1 cellular context compared by ENCODE assay signal in genomic region chr17:82345151-82345976, GRCh38.
TF ChIP-seq lines count a peak whose summit lies in the region.

No MANE protein-coding gene starts in this region.

TF ChIP-seq in K562, 482 proteins besides CTCF, POLR2A, EP300 and RAD21 (continued from another document and continues in another):
- TF ChIP-seq BCLAF1 (IDR thresholded peaks at IDR 0.05; ENCODE audit: borderline replicate concordance in 1 of 2, control insufficient read depth in 1 of 2, low read depth in 2 of 2, low read length in 1 of 2) (peak in 1 of 2 experiments; percentile 93; a peak in 1 of 4 replicates), SMC3 (conservative IDR thresholded peaks at IDR 0.05; ENCODE audit: insufficient read depth, low read depth, low read length) (no peak), GTF2B (IDR thresholded peaks at IDR 0.05; ENCODE audit: extremely low read depth, insufficient read length) (no peak), TAF9B (IDR thresholded peaks at IDR 0.05; ENCODE audit: partially characterized antibody) (no peak), CREB1 (IDR thresholded peaks at IDR 0.05) (peak; percentile 80; the same call in 1 of the 2 replicates), CREB1 (CRISPR knock-in tag; IDR thresholded peaks at IDR 0.05) (peak; percentile 65), RUNX1 (IDR thresholded peaks at IDR 0.05; ENCODE audit: low read depth) (no peak), XRCC4 (IDR thresholded peaks at IDR 0.05; ENCODE audit: extremely low read depth, insufficient read depth, insufficient read length) (no peak), PCBP1 (IDR thresholded peaks at IDR 0.05; ENCODE audit: low read depth, low read length, poor library complexity, severe bottlenecking) (no peak), ZNF232 (CRISPR knock-in tag; IDR thresholded peaks at IDR 0.05) (no peak), NR2C1 (IDR thresholded peaks at IDR 0.05) (no peak), NR2C1 (tag; IDR thresholded peaks at IDR 0.05) (peak; percentile 63), TAF1 (IDR thresholded peaks at IDR 0.05; ENCODE audit: control insufficient read depth, extremely low read depth, insufficient read depth, low read length, severe bottlenecking) (peak; percentile 23), ZNF431 (CRISPR knock-in tag; IDR thresholded peaks at IDR 0.05) (no peak), DPF2 (IDR thresholded peaks at IDR 0.05) (peak; percentile 98), CBX5 (IDR thresholded peaks at IDR 0.05; ENCODE audit: borderline replicate concordance, low read depth) (peak; percentile 48; the same call in 1 of the 2 replicates), ZNF224 (CRISPR knock-in tag; IDR thresholded peaks at IDR 0.05) (no peak), SP1 (CRISPR knock-in tag; IDR thresholded peaks at IDR 0.05) (peak; percentile 47; the same call in 1 of the 2 replicates), PBX2 (CRISPR knock-in tag; IDR thresholded peaks at IDR 0.05; ENCODE audit: low read depth) (no peak), PBX2 (tag; conservative IDR thresholded peaks at IDR 0.05; ENCODE audit: low read depth) (peak; percentile 47), ZBTB7A (IDR thresholded peaks at IDR 0.05; ENCODE audit: borderline replicate concordance, control insufficient read depth, low read depth, low read length) (peak; percentile 39), RNF2 (IDR thresholded peaks at IDR 0.05) (peak; percentile 96), ZNF778 (CRISPR knock-in tag; IDR thresholded peaks at IDR 0.05) (no peak), RBM15 (IDR thresholded peaks at IDR 0.05; ENCODE audit: insufficient read depth, low read length) (no peak), MXD1 (CRISPR knock-in tag; IDR thresholded peaks at IDR 0.05; ENCODE audit: borderline replicate concordance, poor library complexity, severe bottlenecking) (no peak), SOX6 (IDR thresholded peaks at IDR 0.05) (peak; percentile 95), CEBPZ (IDR thresholded peaks at IDR 0.05; ENCODE audit: borderline replicate concordance, low read depth, low read length) (no peak), ZSCAN29 (IDR thresholded peaks at IDR 0.05) (no peak), ZNF282 (CRISPR knock-in tag; IDR thresholded peaks at IDR 0.05) (no peak), ATF7 (IDR thresholded peaks at IDR 0.05) (peak; percentile 72), ZNF384 (IDR thresholded peaks at IDR 0.05; ENCODE audit: low read depth, low read length) (no peak), ZHX1 (conservative IDR thresholded peaks at IDR 0.05; ENCODE audit: low read length) (no peak), ZNF785 (CRISPR knock-in tag; IDR thresholded peaks at IDR 0.05) (no peak), CUX1 (CRISPR knock-in tag; IDR thresholded peaks at IDR 0.05) (peak; percentile 91), CHAMP1 (IDR thresholded peaks at IDR 0.05) (no peak; the same call in 1 of the 2 replicates), HNRNPLL (IDR thresholded peaks at IDR 0.05; ENCODE audit: low read depth, low read length, poor library complexity, severe bottlenecking) (peak; percentile 79), GTF2A2 (tag; IDR thresholded peaks at IDR 0.05) (peak; percentile 74), ZNF766 (CRISPR knock-in tag; conservative IDR thresholded peaks at IDR 0.05) (peak; percentile 92), CAMTA2 (CRISPR knock-in tag; conservative IDR thresholded peaks at IDR 0.05) (no peak), DACH1 (IDR thresholded peaks at IDR 0.05; ENCODE audit: partially characterized antibody) (peak; percentile 73)
